Comparison of ENCODE assay signal across 8 cellular contexts in genomic region chr13:111216166-111216960, GRCh38.
DNase-seq lines count a peak whose midpoint lies in the region; ATAC-seq and TF ChIP-seq lines count a peak whose summit lies in the region.

No MANE protein-coding gene starts in this region.

- H3K79me2 ChIP-seq in Loucy (ENCODE audit: insufficient read depth, low read length) = peaks cover 93% of the 10 kb centered on the region

- CTCF ChIA-PET in activated CD4-positive, alpha-beta memory T cell treated with anti-CD3 and anti-CD28 coated beads, Interleukin-2, amount 10 ng/mL, durations not matched to agents 7 days and 5 days (lab: Charles Lee) = interaction anchor here (0.7 to 5.1 kb wide), 8 partner anchors 10 to 301 kb away, joined by 3 to 43 read pairs (median 3); no protein-coding TSS in a partner anchor

- ATAC-seq in HG03095 (IDR thresholded peaks at IDR 0.05; ENCODE audit: unreplicated experiment) (no peak), HG03159 (IDR thresholded peaks at IDR 0.05; ENCODE audit: unreplicated experiment) (no peak)

- peaks cover 39% of the 10 kb centered on the region; the same call in 1 of the 2 replicates for H3K36me3 ChIP-seq in Loucy (ENCODE audit: insufficient read depth, low read length)

- no peak overlapping the region for H3K9ac ChIP-seq in Loucy (ENCODE audit: low read depth, low read length, poor library complexity, severe bottlenecking)

- H3K27me3 Mint-ChIP-seq in activated CD4-positive, alpha-beta memory T cell treated with anti-CD3 and anti-CD28 coated beads, Interleukin-2, amount 10 ng/mL, durations not matched to agents 7 days and 5 days = no peaks in the 10 kb centered on the region

- H3K36me3 Mint-ChIP-seq in activated CD4-positive, alpha-beta memory T cell treated with anti-CD3 and anti-CD28 coated beads, Interleukin-2, amount 10 ng/mL, durations not matched to agents 7 days and 5 days (ENCODE audit: low read depth) = peaks cover 6% of the 10 kb centered on the region

- peaks cover 2% of the 10 kb centered on the region for H3K4me1 Mint-ChIP-seq in activated CD4-positive, alpha-beta memory T cell treated with anti-CD3 and anti-CD28 coated beads, Interleukin-2, amount 10 ng/mL, durations not matched to agents 7 days and 5 days

- POLR2A ChIA-PET in activated CD4-positive, alpha-beta memory T cell treated with anti-CD3 and anti-CD28 coated beads, Interleukin-2, amount 10 ng/mL, durations not matched to agents 7 days and 5 days (lab: Charles Lee) = no interaction called here

- DNase-seq in activated gamma-delta T cell treated with Interleukin-2 at 50 U/mL for 16 hours (peak; percentile 29), activated gamma-delta T cell (lab: John Stamatoyannopoulos, UW) (no peak), fibroblast of mammary gland (ENCODE audit: low read depth) (peak; percentile 30), retina (peak; percentile 68)
- peak; percentile 41 for DNase-seq in activated CD4-positive, alpha-beta memory T cell treated with anti-CD3 and anti-CD28 coated beads, Interleukin-2, amount 10 ng/mL, durations not matched to agents 7 days and 5 days

- TF ChIP-seq CTCF in Loucy (conservative IDR thresholded peaks at IDR 0.05; ENCODE audit: low read length) (peak; percentile 71), fibroblast of mammary gland (conservative IDR thresholded peaks at IDR 0.05; ENCODE audit: control insufficient read depth, insufficient read depth, low read depth, low read length) (peak; percentile 44)

- H2AFZ ChIP-seq in Loucy (ENCODE audit: low read length) = no peak overlapping the region

- no peaks in the 10 kb centered on the region for H3K9me3 Mint-ChIP-seq in activated CD4-positive, alpha-beta memory T cell treated with anti-CD3 and anti-CD28 coated beads, Interleukin-2, amount 10 ng/mL, durations not matched to agents 7 days and 5 days

- peaks cover 5% of the 10 kb centered on the region for H3K4me1 ChIP-seq in Loucy (ENCODE audit: insufficient read depth, low read length, poor library complexity, severe bottlenecking)

- H3K4me2 ChIP-seq in Loucy (ENCODE audit: low read depth, low read length, poor library complexity, severe bottlenecking) = peak overlapping the region; percentile 4

- H3K4me3 ChIP-seq in Loucy (ENCODE audit: low read length, poor library complexity, severe bottlenecking) (no peak overlapping the region), fibroblast of mammary gland (ENCODE audit: control insufficient read depth, low read depth, low read length) (no peak overlapping the region)

- no peaks in the 10 kb centered on the region for H3K9me3 ChIP-seq in Loucy (ENCODE audit: insufficient read depth, low read depth, low read length)

- no peak overlapping the region for H3K27ac Mint-ChIP-seq in activated CD4-positive, alpha-beta memory T cell treated with anti-CD3 and anti-CD28 coated beads, Interleukin-2, amount 10 ng/mL, durations not matched to agents 7 days and 5 days

- H4K20me1 ChIP-seq in Loucy (ENCODE audit: insufficient read depth, low read length, poor library complexity, severe bottlenecking) = peaks cover 71% of the 10 kb centered on the region

- H3K27me3 ChIP-seq in Loucy (ENCODE audit: insufficient read depth, low read length, poor library complexity, severe bottlenecking) = no peaks in the 10 kb centered on the region

- H3F3A ChIP-seq in Loucy (ENCODE audit: low read depth) = no peaks in the 10 kb centered on the region

- H3K4me3 Mint-ChIP-seq in activated CD4-positive, alpha-beta memory T cell treated with anti-CD3 and anti-CD28 coated beads, Interleukin-2, amount 10 ng/mL, durations not matched to agents 7 days and 5 days = no peak overlapping the region

- H3K9me2 ChIP-seq in Loucy (replicated peaks; ENCODE audit: low read depth, low read length) = no peaks in the 10 kb centered on the region
